In genomic region chr19:19654441-19654840, GRCh38 we compare ENCODE assay signal across 20 cellular contexts. TPM values are rescaled to one million over a fixed set of nuclear protein-coding genes. Genes with fewer than 3 reads are reported as not detected.
DNase-seq lines count a peak whose midpoint lies in the region; ATAC-seq, FAIRE-seq and TF ChIP-seq lines count a peak whose summit lies in the region.
"Had no signal": no experiment of that assay in that cellular context is flagged by ENCODE, and none has a peak within 500 bp of the region (broad histone marks: within the 10 kb centered on the region; RNA-seq: fewer than 3 reads in every experiment).

No MANE protein-coding gene starts in this region.

- in situ Hi-C loops in K562 (cut with MboI) = no loop called here

- H3K27ac ChIP-seq in heart right ventricle (no peak overlapping the region), K562 (ENCODE audit: extremely low read depth, low read depth, low read length) (no peak overlapping the region), Peyer's patch (no peak overlapping the region)
- H3K27ac ChIP-seq: KMS-11, SK-N-MC had no signal

- no peak for TF ChIP-seq EP300 in K562 (IDR thresholded peaks at IDR 0.05; ENCODE audit: low read length)

- H2AFZ ChIP-seq in K562 (ENCODE audit: low read depth, low read length) = no peak overlapping the region

- H3K4me2 ChIP-seq in K562 (ENCODE audit: insufficient read depth, low read length) = no peak overlapping the region
- H3K4me2 ChIP-seq: KMS-11 had no signal

- H3K9me3 ChIP-seq in heart right ventricle (no peaks in the 10 kb centered on the region), K562 (replicated peaks; ENCODE audit: control insufficient read depth, insufficient read depth, low read depth, low read length) (no peaks in the 10 kb centered on the region), Peyer's patch (no peaks in the 10 kb centered on the region)

- intact Hi-C loops in Right ventricle myocardium inferior (cut with DNase I) = no loop called here
- intact Hi-C loops in heart right ventricle (cut with DNase I) = no loop called here
- intact Hi-C loops in K562 (cut with micrococcal nuclease) = no loop called here

- TF ChIP-seq CTCF in heart right ventricle (IDR thresholded peaks at IDR 0.05) = no peak
- TF ChIP-seq CTCF in K562 (IDR thresholded peaks at IDR 0.05 in 2 of 3, conservative IDR thresholded peaks at IDR 0.05 in 1 of 3; ENCODE audit: insufficient read depth in 2 of 3, low read depth in 1 of 3, low read length in 3 of 3) = no peak
- TF ChIP-seq CTCF in osteocyte (IDR thresholded peaks at IDR 0.05) = no peak
- TF ChIP-seq CTCF in Peyer's patch (IDR thresholded peaks at IDR 0.05) = no peak

- no peaks in the 10 kb centered on the region for H4K20me1 ChIP-seq in K562 (replicated peaks; ENCODE audit: control insufficient read depth, insufficient read depth, low read length)

- H3K4me3 ChIP-seq in heart right ventricle (no peak overlapping the region), K562 (no peak overlapping the region), Peyer's patch (no peak overlapping the region)
- H3K4me3 ChIP-seq: SK-N-MC had no signal

- no peak overlapping the region for H3K27ac Mint-ChIP-seq in osteocyte (ENCODE audit: unreplicated experiment)

- DNase-seq in Right ventricle myocardium inferior (ENCODE audit: missing footprints) = peak; percentile 45
- DNase-seq in heart right ventricle = no peak
- peak in 1 of 4 experiments; percentile 2 for DNase-seq in K562 (ENCODE audit: extremely low read depth in 1 of 4, low spot score in 3 of 4)
- DNase-seq in osteocyte (ENCODE audit: extremely low spot score, unreplicated experiment) = peak; percentile 83
- DNase-seq in Peyer's patch = no peak
- DNase-seq in HK-2 (ENCODE audit: unreplicated experiment) = no peak
- DNase-seq: ACHN; CD4-positive, CD25-positive, alpha-beta regulatory T cell; H9; MM.1S; NCI-H2029; NCI-H446 treated with DMSO at 0.1 percent for 48 hours; NCI-H69; SIG-M5 had no signal

- H3K27me3 Mint-ChIP-seq in osteocyte (ENCODE audit: unreplicated experiment) = no peaks in the 10 kb centered on the region
- H3K27me3 Mint-ChIP-seq: CD4-positive, CD25-positive, alpha-beta regulatory T cell had no signal

- FAIRE-seq in K562 (lab: Jason Lieb, UNC) = no peak
- FAIRE-seq: D721Med, GM18507, HTR-8/SVneo had no signal

- whole genome bisulfite sequencing in heart right ventricle, 2 donors = 90 to 95% methylated on average over 15 of the region's 15 CpGs
- WGBS in K562 (ENCODE audit: insufficient coverage, low coverage, missing lambda C conversion rate) = 91% methylated on average over 13 of the region's 15 CpGs

- TF ChIP-seq POLR2A in K562 (conservative IDR thresholded peaks at IDR 0.05) = no peak
- TF ChIP-seq POLR2A in Peyer's patch (IDR thresholded peaks at IDR 0.05) = no peak

- peaks cover 7 to 100% (median 66%) of the 10 kb centered on the region in 9 donors for H3K36me3 ChIP-seq in heart right ventricle
- peaks cover 98% of the 10 kb centered on the region for H3K36me3 ChIP-seq in K562 (ENCODE audit: control insufficient read depth, insufficient read depth, low read length)
- peaks cover 0 to 100% (median 0%) of the 10 kb centered on the region in 3 donors for H3K36me3 ChIP-seq in Peyer's patch

- H3K9me3 Mint-ChIP-seq in osteocyte (ENCODE audit: unreplicated experiment) = no peaks in the 10 kb centered on the region
- H3K9me3 Mint-ChIP-seq: H9 had no signal

- ATAC-seq in Right ventricle myocardium inferior = no peak
- ATAC-seq in heart right ventricle = no peak
- no peak for ATAC-seq in K562
- ATAC-seq: Panc1 had no signal

- POLR2A ChIA-PET in K562 (lab: Yijun Ruan, JAX) = no interaction called here

- H3K9ac ChIP-seq in K562 (ENCODE audit: insufficient read depth in 1 of 2, low read depth in 2 of 2, low read length in 2 of 2) = no peak overlapping the region
- H3K9ac ChIP-seq: KMS-11 had no signal

- H3K4me1 ChIP-seq in heart right ventricle = peaks cover 0 to 6% (median 0%) of the 10 kb centered on the region in 9 donors
- peaks cover 0 to 4% of the 10 kb centered on the region in 2 experiments; a peak in 2 of 5 replicates for H3K4me1 ChIP-seq in K562 (replicated peaks in 1 of 2; ENCODE audit: control insufficient read depth in 2 of 2, insufficient read depth in 2 of 2, low read length in 2 of 2)
- no peaks in the 10 kb centered on the region for H3K4me1 ChIP-seq in Peyer's patch

- 0 out of 3 replicates have a peak, but pooled peaks cover under 1% of the 10 kb centered on the region for H3K79me2 ChIP-seq in K562 (ENCODE audit: control insufficient read depth, insufficient read depth, low read length)

- H3K27me3 ChIP-seq in heart right ventricle (no peaks in the 10 kb centered on the region), K562 (ENCODE audit: control insufficient read depth in 2 of 2, insufficient read depth in 2 of 2, low read length in 2 of 2) (no peaks in the 10 kb centered on the region), Peyer's patch (no peaks in the 10 kb centered on the region)

- no peak overlapping the region for H3K4me3 Mint-ChIP-seq in osteocyte (ENCODE audit: unreplicated experiment)
- H3K4me3 Mint-ChIP-seq: CD4-positive, CD25-positive, alpha-beta regulatory T cell; H9 had no signal

- H3K36me3 Mint-ChIP-seq in osteocyte (ENCODE audit: unreplicated experiment) = peaks cover 44% of the 10 kb centered on the region

- TF ChIP-seq RAD21 in K562 (CRISPR knock-in tag; conservative IDR thresholded peaks at IDR 0.05 in 1 of 2, IDR thresholded peaks at IDR 0.05 in 1 of 2) = no peak

- no peaks in the 10 kb centered on the region for H3K4me1 Mint-ChIP-seq in osteocyte (ENCODE audit: unreplicated experiment)
- H3K4me1 Mint-ChIP-seq: H9 had no signal

- H3K9me1 ChIP-seq in K562 (ENCODE audit: control insufficient read depth, insufficient read depth, low read length) = no peaks in the 10 kb centered on the region

- BruUV-seq in K562 (replicated peaks; lab: Mats Ljungman, UMichigan) = no TSS peak

- CTCF ChIA-PET in K562 (lab: Yijun Ruan, JAX; ENCODE audit: low intra/inter-chr PET ratio) = no interaction called here

RNA-seq across cellular contexts. Expression of gene ATP13A1, which starts 9.0 kb away (rescaled TPM):
- total RNA-seq in Right ventricle myocardium inferior (20.1 TPM), heart right ventricle (10 to 100 TPM; 12.3 to 28.2 (median 18.4) TPM), K562 (2014; rRNA removed) (32.5 and 41.6 TPM in 2 replicates), K562 (2014; rRNA removed; fragmentation: Illumina TruSeq; extraction: Trizol) (20.1 and 21.6 TPM in 2 replicates), K562 (2015; rRNA removed; fragmentation: Illumina TruSeq; extraction: Trizol) (19.6 and 21.8 TPM in 2 replicates), K562 (2021) (68.0 and 83.8 TPM in 2 replicates), osteocyte (62.8 and 67.2 TPM in 2 replicates), Peyer's patch (100 to 1,000 TPM; 223 to 465 (median 285) TPM)
- polyA plus RNA-seq in heart right ventricle (10 to 100 TPM; 23.2 to 34.5 TPM), K562 (2011; rRNA removed) (23.1 and 45.6 TPM in 2 replicates), K562 (2014; fragmentation: Illumina TruSeq; extraction: Trizol) (27.9 and 46.9 TPM in 2 replicates), K562 (2014; fragmentation: Nextera tagmentation; extraction: Ambion mirVana) (1 to 10 TPM in 1 of 2 experiments, under 1 TPM in 1; 0.90 to 1.8 TPM), K562 (2014; rRNA removed) (49.2 and 58.9 TPM in 2 replicates)
- total RNA-seq in K562 (2011; cell fraction: chromatin; rRNA removed; ENCODE audit: low replicate concordance) = 206 and 610 TPM in 2 replicates
- 371 and 377 TPM in 2 replicates for total RNA-seq in K562 (2011; cell fraction: nucleolus; rRNA removed)
- total RNA-seq in K562 (2011; cell fraction: nucleoplasm; rRNA removed) = 207 and 218 TPM in 2 replicates
- 27.8 and 39.0 TPM in 2 replicates for polyA plus RNA-seq in K562 (2011; cell fraction: cytosol; rRNA removed)
- 418 and 536 TPM in 2 replicates for polyA plus RNA-seq in K562 (2011; cell fraction: nucleus; rRNA removed)
- 43.7 and 80.1 TPM in 2 replicates for polyA plus RNA-seq in K562 (2012)
- polyA minus RNA-seq in K562 (2011; rRNA and poly(A)+ RNA removed) = 35.7 and 39.3 TPM in 2 replicates
- polyA minus RNA-seq in K562 (2011; cell fraction: cytosol; rRNA and poly(A)+ RNA removed) = 32.4 and 39.3 TPM in 2 replicates
- 107 and 134 TPM in 2 replicates for polyA minus RNA-seq in K562 (2011; cell fraction: nucleus; rRNA and poly(A)+ RNA removed)

RNA-seq across cellular contexts. Expression of gene GMIP, which starts 11.0 kb away (rescaled TPM):
- total RNA-seq in Right ventricle myocardium inferior = 4.5 TPM
- 10 to 100 TPM in 1 of 10 donors, 1 to 10 TPM in 9; 1.4 to 11.8 (median 2.4) TPM for total RNA-seq in heart right ventricle
- polyA plus RNA-seq in heart right ventricle = 1 to 10 TPM; 1.6 to 2.5 TPM
- 36.6 and 78.6 TPM in 2 replicates for total RNA-seq in K562 (2011; cell fraction: chromatin; rRNA removed; ENCODE audit: low replicate concordance)
- 26.7 and 27.8 TPM in 2 replicates for total RNA-seq in K562 (2011; cell fraction: nucleolus; rRNA removed)
- total RNA-seq in K562 (2011; cell fraction: nucleoplasm; rRNA removed) = 17.3 and 24.6 TPM in 2 replicates
- 9.9 and 12.6 TPM in 2 replicates for total RNA-seq in K562 (2014; rRNA removed)
- 2.2 and 3.9 TPM in 2 replicates for total RNA-seq in K562 (2014; rRNA removed; fragmentation: Illumina TruSeq; extraction: Trizol)
- 3.2 and 3.3 TPM in 2 replicates for total RNA-seq in K562 (2015; rRNA removed; fragmentation: Illumina TruSeq; extraction: Trizol)
- total RNA-seq in K562 (2021) = 13.5 and 15.8 TPM in 2 replicates
- 2.9 and 5.1 TPM in 2 replicates for polyA plus RNA-seq in K562 (2011; rRNA removed)
- polyA plus RNA-seq in K562 (2011; cell fraction: cytosol; rRNA removed) = 2.3 and 3.5 TPM in 2 replicates
- 27.3 and 36.6 TPM in 2 replicates for polyA plus RNA-seq in K562 (2011; cell fraction: nucleus; rRNA removed)
- polyA plus RNA-seq in K562 (2012) = 8.7 and 16.6 TPM in 2 replicates
- polyA plus RNA-seq in K562 (2014; fragmentation: Illumina TruSeq; extraction: Trizol) = 5.4 and 6.3 TPM in 2 replicates
- polyA plus RNA-seq in K562 (2014; fragmentation: Nextera tagmentation; extraction: Ambion mirVana) = under 1 TPM; 0.14 to 0.38 TPM
- 6.8 and 12.5 TPM in 2 replicates for polyA plus RNA-seq in K562 (2014; rRNA removed)
- polyA minus RNA-seq in K562 (2011; rRNA and poly(A)+ RNA removed) = 5.1 and 5.4 TPM in 2 replicates
- 3.7 and 6.4 TPM in 2 replicates for polyA minus RNA-seq in K562 (2011; cell fraction: cytosol; rRNA and poly(A)+ RNA removed)
- 6.6 and 8.1 TPM in 2 replicates for polyA minus RNA-seq in K562 (2011; cell fraction: nucleus; rRNA and poly(A)+ RNA removed)
- 10.5 and 12.0 TPM in 2 replicates for total RNA-seq in osteocyte
- 10 to 100 TPM; 28.0 to 66.8 (median 42.8) TPM for total RNA-seq in Peyer's patch

RNA-seq across cellular contexts. Expression of gene ZNF101, which starts 14.2 kb away (rescaled TPM):
- total RNA-seq in Right ventricle myocardium inferior (2.7 TPM), heart right ventricle (1 to 10 TPM; 2.5 to 5.7 (median 3.8) TPM), K562 (2014; rRNA removed) (9.5 and 10.6 TPM in 2 replicates), K562 (2014; rRNA removed; fragmentation: Illumina TruSeq; extraction: Trizol) (19.3 and 19.8 TPM in 2 replicates), K562 (2015; rRNA removed; fragmentation: Illumina TruSeq; extraction: Trizol) (14.6 and 14.7 TPM in 2 replicates), K562 (2021) (13.1 and 17.5 TPM in 2 replicates), osteocyte (7.1 and 8.4 TPM in 2 replicates), Peyer's patch (10 to 100 TPM; 10.1 to 52.8 (median 15.8) TPM)
- polyA plus RNA-seq in heart right ventricle (1 to 10 TPM; 3.1 to 6.9 TPM), K562 (2011; rRNA removed) (14.9 and 20.3 TPM in 2 replicates), K562 (2014; fragmentation: Illumina TruSeq; extraction: Trizol) (10.6 and 11.1 TPM in 2 replicates), K562 (2014; fragmentation: Nextera tagmentation; extraction: Ambion mirVana) (10 to 100 TPM in 1 of 2 experiments, 1 to 10 TPM in 1; 9.6 to 11.8 TPM), K562 (2014; rRNA removed) (8.6 and 12.4 TPM in 2 replicates)
- total RNA-seq in K562 (2011; cell fraction: chromatin; rRNA removed; ENCODE audit: low replicate concordance) = 25.4 and 44.7 TPM in 2 replicates
- total RNA-seq in K562 (2011; cell fraction: nucleolus; rRNA removed) = 19.6 and 22.2 TPM in 2 replicates
- total RNA-seq in K562 (2011; cell fraction: nucleoplasm; rRNA removed) = 33.1 and 41.5 TPM in 2 replicates
- 4.6 and 7.6 TPM in 2 replicates for polyA plus RNA-seq in K562 (2011; cell fraction: cytosol; rRNA removed)
- polyA plus RNA-seq in K562 (2011; cell fraction: nucleus; rRNA removed) = 6.4 and 7.7 TPM in 2 replicates
- polyA plus RNA-seq in K562 (2012) = 7.0 and 7.5 TPM in 2 replicates
- 28.3 and 34.7 TPM in 2 replicates for polyA minus RNA-seq in K562 (2011; rRNA and poly(A)+ RNA removed)
- 7.5 and 7.6 TPM in 2 replicates for polyA minus RNA-seq in K562 (2011; cell fraction: cytosol; rRNA and poly(A)+ RNA removed)
- 4.4 and 9.1 TPM in 2 replicates for polyA minus RNA-seq in K562 (2011; cell fraction: nucleus; rRNA and poly(A)+ RNA removed)

RNA-seq across cellular contexts. Expression of gene LPAR2, which starts 26.4 kb away (rescaled TPM):
- total RNA-seq in Right ventricle myocardium inferior (0.57 TPM), heart right ventricle (1 to 10 TPM in 3 of 10 donors, under 1 TPM in 6, not detected in 1; 0.25 to 1.9 (median 0.94) TPM), K562 (2014; rRNA removed) (2.3 and 3.3 TPM in 2 replicates), K562 (2014; rRNA removed; fragmentation: Illumina TruSeq; extraction: Trizol) (1.8 and 1.9 TPM in 2 replicates), K562 (2015; rRNA removed; fragmentation: Illumina TruSeq; extraction: Trizol) (4.0 and 4.4 TPM in 2 replicates), K562 (2021) (7.0 and 10.3 TPM in 2 replicates), osteocyte (6.8 and 7.4 TPM in 2 replicates), Peyer's patch (10 to 100 TPM; 14.9 to 44.2 (median 34.6) TPM)
- polyA plus RNA-seq in heart right ventricle (1 to 10 TPM in 1 of 2 donors, under 1 TPM in 1; 0.52 to 1.2 TPM), K562 (2011; rRNA removed) (4.4 and 9.4 TPM in 2 replicates), K562 (2014; fragmentation: Illumina TruSeq; extraction: Trizol) (6.5 and 7.8 TPM in 2 replicates), K562 (2014; fragmentation: Nextera tagmentation; extraction: Ambion mirVana) (under 1 TPM; 0.63 TPM), K562 (2014; rRNA removed) (8.1 and 13.8 TPM in 2 replicates)
- total RNA-seq in K562 (2011; cell fraction: chromatin; rRNA removed; ENCODE audit: low replicate concordance) = 44.7 and 88.0 TPM in 2 replicates
- total RNA-seq in K562 (2011; cell fraction: nucleolus; rRNA removed) = 27.1 and 27.2 TPM in 2 replicates
- total RNA-seq in K562 (2011; cell fraction: nucleoplasm; rRNA removed) = 34.0 and 49.1 TPM in 2 replicates
- 7.7 and 7.9 TPM in 2 replicates for polyA plus RNA-seq in K562 (2011; cell fraction: cytosol; rRNA removed)
- 76.8 and 108 TPM in 2 replicates for polyA plus RNA-seq in K562 (2011; cell fraction: nucleus; rRNA removed)
- polyA plus RNA-seq in K562 (2012) = 9.5 and 18.9 TPM in 2 replicates
- polyA minus RNA-seq in K562 (2011; rRNA and poly(A)+ RNA removed) = 2.7 and 3.6 TPM in 2 replicates
- polyA minus RNA-seq in K562 (2011; cell fraction: cytosol; rRNA and poly(A)+ RNA removed) = 1.6 and 2.5 TPM in 2 replicates
- 6.6 and 7.2 TPM in 2 replicates for polyA minus RNA-seq in K562 (2011; cell fraction: nucleus; rRNA and poly(A)+ RNA removed)

RNA-seq across cellular contexts. Expression of gene PBX4, which starts 36.0 kb away (rescaled TPM):
- total RNA-seq in Right ventricle myocardium inferior = not detected
- total RNA-seq in heart right ventricle = 1 to 10 TPM in 1 of 10 donors, under 1 TPM in 2, not detected in 7; 0.25 to 1.2 (median 0.36) TPM
- under 1 TPM; 0.06 to 0.51 TPM for polyA plus RNA-seq in heart right ventricle
- total RNA-seq in K562 (2011; cell fraction: chromatin; rRNA removed; ENCODE audit: low replicate concordance) = 4.4 and 8.4 TPM in 2 replicates
- 4.8 and 5.3 TPM in 2 replicates for total RNA-seq in K562 (2011; cell fraction: nucleolus; rRNA removed)
- total RNA-seq in K562 (2011; cell fraction: nucleoplasm; rRNA removed) = 3.2 and 4.2 TPM in 2 replicates
- total RNA-seq in K562 (2014; rRNA removed) = 1.2 and 2.2 TPM in 2 replicates
- total RNA-seq in K562 (2014; rRNA removed; fragmentation: Illumina TruSeq; extraction: Trizol) = 0.73 and 0.86 TPM in 2 replicates
- 2.0 and 2.1 TPM in 2 replicates for total RNA-seq in K562 (2015; rRNA removed; fragmentation: Illumina TruSeq; extraction: Trizol)
- total RNA-seq in K562 (2021) = 2.0 and 2.1 TPM in 2 replicates
- polyA plus RNA-seq in K562 (2011; rRNA removed) = 2.7 and 3.1 TPM in 2 replicates
- 2.3 and 3.1 TPM in 2 replicates for polyA plus RNA-seq in K562 (2011; cell fraction: cytosol; rRNA removed)
- polyA plus RNA-seq in K562 (2011; cell fraction: nucleus; rRNA removed) = 5.2 and 12.2 TPM in 2 replicates
- 2.0 and 4.6 TPM in 2 replicates for polyA plus RNA-seq in K562 (2012)
- polyA plus RNA-seq in K562 (2014; fragmentation: Illumina TruSeq; extraction: Trizol) = 0.92 and 2.5 TPM in 2 replicates
- polyA plus RNA-seq in K562 (2014; fragmentation: Nextera tagmentation; extraction: Ambion mirVana) = under 1 TPM in 1 of 2 experiments, not detected in 1; 0.11 TPM
- 3.8 and 5.9 TPM in 2 replicates for polyA plus RNA-seq in K562 (2014; rRNA removed)
- 0.98 and 1.0 TPM in 2 replicates for polyA minus RNA-seq in K562 (2011; rRNA and poly(A)+ RNA removed)
- polyA minus RNA-seq in K562 (2011; cell fraction: cytosol; rRNA and poly(A)+ RNA removed) = 1.8 TPM in 1 of 2 replicates, not detected in the other
- polyA minus RNA-seq in K562 (2011; cell fraction: nucleus; rRNA and poly(A)+ RNA removed) = 3.2 and 3.4 TPM in 2 replicates
- total RNA-seq in osteocyte = 0.46 and 0.52 TPM in 2 replicates
- total RNA-seq in Peyer's patch = 10 to 100 TPM in 3 of 4 donors, 1 to 10 TPM in 1; 6.8 to 23.1 (median 14.1) TPM

Comparison
In these comparisons a context has a peak if more than half of its experiments do, and no peak if none do; other contexts are left out.
1. DNase-seq: peak in Right ventricle myocardium inferior (single experiment) and osteocyte (single experiment); none in heart right ventricle (0 of 2), Peyer's patch (0 of 3) and HK-2 (single experiment).